11 cellular contexts compared by ENCODE assay signal in the genomic region with DNA sequence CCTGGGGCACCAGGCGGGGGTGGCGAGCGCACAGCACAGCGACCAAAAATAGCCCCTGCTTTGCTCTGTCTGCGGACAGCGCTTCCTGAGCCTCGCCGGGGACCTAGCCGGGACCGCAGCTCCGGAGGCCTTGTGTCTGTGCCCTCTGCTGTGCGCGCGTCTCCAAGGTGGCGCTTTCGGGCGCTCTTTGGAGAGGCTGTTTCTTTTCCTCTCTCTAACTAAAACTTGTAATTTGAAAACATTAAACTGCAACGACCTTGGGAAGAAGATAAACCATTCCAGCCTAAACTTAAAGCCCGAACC. TPM values are rescaled to one million over a fixed set of nuclear protein-coding genes. Genes with fewer than 3 reads are reported as not detected.
DNase-seq lines count a peak whose midpoint lies in the region; ATAC-seq and TF ChIP-seq lines count a peak whose summit lies in the region.
"Had no signal": no experiment of that assay in that cellular context is flagged by ENCODE, and none has a peak within 500 bp of the region (broad histone marks: within the 10 kb centered on the region; RNA-seq: fewer than 3 reads in every experiment).

No MANE protein-coding gene starts in this region.

- intact Hi-C loops in right cardiac atrium (cut with DNase I) = no loop called here
- intact Hi-C loops in Right ventricle myocardium inferior (cut with DNase I) = no loop called here
- intact Hi-C loops in left colon (cut with DNase I, micrococcal nuclease) = no loop called here

- H3K27ac ChIP-seq in right cardiac atrium (ENCODE audit: low read length) = no peak overlapping the region
- H3K27ac ChIP-seq: brain microvascular endothelial cell, vagina had no signal

- H3K9me3 ChIP-seq in right cardiac atrium (ENCODE audit: control insufficient read depth, low read length) = no peaks in the 10 kb centered on the region
- no peaks in the 10 kb centered on the region for H3K9me3 ChIP-seq in MG63
- H3K9me3 ChIP-seq: vagina had no signal

- H3K4me1 Mint-ChIP-seq in type B pancreatic cell (ENCODE audit: unreplicated experiment) = peaks cover 12% of the 10 kb centered on the region

- H3K27me3 Mint-ChIP-seq in type B pancreatic cell = peaks cover 95% of the 10 kb centered on the region

- H3K4me3 ChIP-seq in right cardiac atrium (ENCODE audit: low read length) (peak overlapping the region; percentile 27), MG63 (no peak overlapping the region)

- DNase-seq in right cardiac atrium (no peak), Right ventricle myocardium inferior (ENCODE audit: missing footprints) (no peak), left colon (no peak), type B pancreatic cell (ENCODE audit: extremely low spot score, unreplicated experiment) (no peak), MG63 (no peak), NK-92 (lab: John Stamatoyannopoulos, UW; ENCODE audit: unreplicated experiment) (no peak), NCI-H774 (lab: John Stamatoyannopoulos, UW) (no peak)
- DNase-seq: brain microvascular endothelial cell, NCI-H1930 had no signal

- H3K4me1 ChIP-seq in right cardiac atrium (ENCODE audit: control insufficient read depth, insufficient read depth, low read length) = no peaks in the 10 kb centered on the region

- ATAC-seq in right cardiac atrium = peak in 1 of 2 donors; percentile 35
- ATAC-seq in Right ventricle myocardium inferior = no peak
- ATAC-seq in SK-N-SH treated with all-trans-retinoic acid at 6 μM for 48 hours = peak; percentile 30; the same call in 2 of the 3 replicates
- peak; percentile 40 for ATAC-seq in left colon

- WGBS in right cardiac atrium = 2% methylated on average over 19 of the region's 19 CpGs

- no peak for TF ChIP-seq CTCF in type B pancreatic cell (conservative IDR thresholded peaks at IDR 0.05)

- no peaks in the 10 kb centered on the region for H3K36me3 ChIP-seq in MG63
- H3K36me3 ChIP-seq: brain microvascular endothelial cell, vagina had no signal

- H3K9me3 Mint-ChIP-seq in type B pancreatic cell = no peaks in the 10 kb centered on the region

- H3K27ac Mint-ChIP-seq in type B pancreatic cell = no peak overlapping the region

- H3K27me3 ChIP-seq in right cardiac atrium (ENCODE audit: control insufficient read depth, insufficient read depth) = no peaks in the 10 kb centered on the region
- peaks cover 7% of the 10 kb centered on the region for H3K27me3 ChIP-seq in MG63
- H3K27me3 ChIP-seq: vagina had no signal

- H3K4me3 Mint-ChIP-seq in type B pancreatic cell = peak overlapping the region; percentile 60

- no peaks in the 10 kb centered on the region for H3K36me3 Mint-ChIP-seq in type B pancreatic cell

TF ChIP-seq in SK-N-SH treated with all-trans-retinoic acid at 6 μM for 48 hours, 23 proteins besides CTCF, POLR2A, EP300 and RAD21:
- TF ChIP-seq, protein P1, sequence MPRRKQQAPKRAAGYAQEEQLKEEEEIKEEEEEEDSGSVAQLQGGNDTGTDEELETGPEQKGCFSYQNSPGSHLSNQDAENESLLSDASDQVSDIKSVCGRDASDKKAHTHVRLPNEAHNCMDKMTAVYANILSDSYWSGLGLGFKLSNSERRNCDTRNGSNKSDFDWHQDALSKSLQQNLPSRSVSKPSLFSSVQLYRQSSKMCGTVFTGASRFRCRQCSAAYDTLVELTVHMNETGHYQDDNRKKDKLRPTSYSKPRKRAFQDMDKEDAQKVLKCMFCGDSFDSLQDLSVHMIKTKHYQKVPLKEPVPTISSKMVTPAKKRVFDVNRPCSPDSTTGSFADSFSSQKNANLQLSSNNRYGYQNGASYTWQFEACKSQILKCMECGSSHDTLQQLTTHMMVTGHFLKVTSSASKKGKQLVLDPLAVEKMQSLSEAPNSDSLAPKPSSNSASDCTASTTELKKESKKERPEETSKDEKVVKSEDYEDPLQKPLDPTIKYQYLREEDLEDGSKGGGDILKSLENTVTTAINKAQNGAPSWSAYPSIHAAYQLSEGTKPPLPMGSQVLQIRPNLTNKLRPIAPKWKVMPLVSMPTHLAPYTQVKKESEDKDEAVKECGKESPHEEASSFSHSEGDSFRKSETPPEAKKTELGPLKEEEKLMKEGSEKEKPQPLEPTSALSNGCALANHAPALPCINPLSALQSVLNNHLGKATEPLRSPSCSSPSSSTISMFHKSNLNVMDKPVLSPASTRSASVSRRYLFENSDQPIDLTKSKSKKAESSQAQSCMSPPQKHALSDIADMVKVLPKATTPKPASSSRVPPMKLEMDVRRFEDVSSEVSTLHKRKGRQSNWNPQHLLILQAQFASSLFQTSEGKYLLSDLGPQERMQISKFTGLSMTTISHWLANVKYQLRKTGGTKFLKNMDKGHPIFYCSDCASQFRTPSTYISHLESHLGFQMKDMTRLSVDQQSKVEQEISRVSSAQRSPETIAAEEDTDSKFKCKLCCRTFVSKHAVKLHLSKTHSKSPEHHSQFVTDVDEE (CRISPR knock-in tag; IDR thresholded peaks at IDR 0.05) = no peak
- TF ChIP-seq ARNTL (CRISPR knock-in tag; IDR thresholded peaks at IDR 0.05; ENCODE audit: borderline replicate concordance, low read depth) (no peak), TOX (CRISPR knock-in tag; IDR thresholded peaks at IDR 0.05; ENCODE audit: borderline replicate concordance) (no peak), RARB (CRISPR knock-in tag; IDR thresholded peaks at IDR 0.05) (no peak)

RNA-seq across cellular contexts. Expression of a gene that starts 3.4 kb away (rescaled TPM):
- total RNA-seq in right cardiac atrium = not detected
- polyA plus RNA-seq in right cardiac atrium = not detected
- total RNA-seq in Right ventricle myocardium inferior = not detected
- 1 to 10 TPM in 1 of 2 donors, under 1 TPM in 1; 0.34 to 1.1 TPM for total RNA-seq in left colon
- 12.1 and 12.4 TPM in 2 replicates for total RNA-seq in type B pancreatic cell (ENCODE audit: low replicate concordance)
- not detected in 2 replicates for total RNA-seq in MG63 (2014; rRNA removed; shearing (Covaris generic); ENCODE audit: low replicate concordance)
- total RNA-seq: vagina had no signal
